In genomic region chr5:126866837-126867236, GRCh38 we compare ENCODE assay signal across 15 cellular contexts.
"Had no signal": no experiment of that assay in that cellular context is flagged by ENCODE, and none has a peak within 500 bp of the region (broad histone marks: within the 10 kb centered on the region; RNA-seq: fewer than 3 reads in every experiment).

No MANE protein-coding gene starts in this region.

- H3K36me3 ChIP-seq: prostate gland, right lobe of liver, upper lobe of right lung, WERI-Rb-1 had no signal

- H3K27ac Mint-ChIP-seq: activated CD4-positive, alpha-beta T cell treated with anti-CD3 and anti-CD28 coated beads for 36 hours; activated CD8-positive, alpha-beta T cell treated with anti-CD3 and anti-CD28 coated beads for 36 hours; activated naive CD8-positive, alpha-beta T cell; activated T-cell treated with anti-CD3 and anti-CD28 coated beads, Interleukin-2, amount 50 U/mL, for 72 hours; nephron progenitor cell; stimulated activated naive CD8-positive, alpha-beta T cell treated with anti-CD3 and anti-CD28 coated beads, Interleukin-15, Interleukin-2, amounts not matched to agents 100 ng/mL and 50 ng/mL, for 24 hours; T-helper 17 cell had no signal

- H3K9me3 ChIP-seq: body of pancreas, prostate gland, right lobe of liver, upper lobe of right lung had no signal

- H3K27me3 ChIP-seq: body of pancreas, right lobe of liver, upper lobe of right lung had no signal

- DNase-seq: activated CD4-positive, alpha-beta T cell treated with anti-CD3 and anti-CD28 coated beads for 36 hours; activated CD8-positive, alpha-beta memory T cell treated with anti-CD3 and anti-CD28 coated beads, Interleukin-2, amount 50 U/mL, for 4 hours; activated CD8-positive, alpha-beta T cell treated with anti-CD3 and anti-CD28 coated beads for 36 hours; activated gamma-delta T cell; activated T-cell treated with anti-CD3 and anti-CD28 coated beads, Interleukin-2, amount 50 U/mL, for 72 hours; body of pancreas; islet precursor cell; nephron progenitor cell; T-helper 17 cell; upper lobe of right lung; WERI-Rb-1 had no signal

- H3K27ac ChIP-seq: body of pancreas, prostate gland, right lobe of liver, upper lobe of right lung, WERI-Rb-1 had no signal

- ATAC-seq: activated CD4-positive, alpha-beta T cell treated with anti-CD3 and anti-CD28 coated beads for 36 hours; activated CD8-positive, alpha-beta T cell treated with anti-CD3 and anti-CD28 coated beads for 36 hours; activated T-cell treated with anti-CD3 and anti-CD28 coated beads, Interleukin-2, amount 50 U/mL, for 72 hours; body of pancreas; T-helper 17 cell; upper lobe of right lung had no signal

- H3K4me3 ChIP-seq: body of pancreas, prostate gland, right lobe of liver, upper lobe of right lung had no signal

- H3K4me1 ChIP-seq: body of pancreas, prostate gland, right lobe of liver had no signal

- H3K9me3 Mint-ChIP-seq: activated CD8-positive, alpha-beta T cell treated with anti-CD3 and anti-CD28 coated beads for 36 hours; activated T-cell treated with anti-CD3 and anti-CD28 coated beads, Interleukin-2, amount 50 U/mL, for 72 hours; nephron progenitor cell; stimulated activated naive CD8-positive, alpha-beta T cell treated with anti-CD3 and anti-CD28 coated beads, Interleukin-15, Interleukin-2, amounts not matched to agents 100 ng/mL and 50 ng/mL, for 24 hours had no signal
